ENCODE assay signal across 12 cellular contexts in the genomic region with DNA sequence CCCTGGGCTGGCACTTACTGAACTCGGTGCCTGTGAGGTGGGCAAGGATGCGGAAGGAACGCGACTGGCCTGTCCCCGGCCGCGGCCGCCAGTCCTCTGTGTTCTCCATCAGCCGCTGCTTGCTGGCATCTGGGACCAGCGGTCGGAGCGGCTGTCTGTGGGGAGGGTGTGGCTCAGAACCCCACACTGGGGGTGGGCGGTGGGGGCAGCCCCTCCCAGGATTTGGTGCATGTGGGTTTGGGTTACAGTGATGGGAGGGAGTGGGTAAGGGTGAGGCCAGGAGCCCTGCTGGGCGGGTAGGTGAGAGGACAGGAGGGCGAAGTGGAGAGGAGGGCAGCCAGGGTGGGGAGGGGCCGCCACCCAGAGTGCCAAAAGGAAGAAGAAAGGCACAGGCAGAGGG. TPM values are rescaled to one million over a fixed set of nuclear protein-coding genes. Genes with fewer than 3 reads are reported as not detected.
DNase-seq lines count a peak whose midpoint lies in the region; ATAC-seq and TF ChIP-seq lines count a peak whose summit lies in the region.
"Had no signal": no experiment of that assay in that cellular context is flagged by ENCODE, and none has a peak within 500 bp of the region (broad histone marks: within the 10 kb centered on the region; RNA-seq: fewer than 3 reads in every experiment).

No MANE protein-coding gene starts in this region.

- H3F3A ChIP-seq in neural progenitor cell (ENCODE audit: low read depth): peaks cover 36% of the 10 kb centered on the region

- H3K27ac Mint-ChIP-seq in chondrocyte (ENCODE audit: unreplicated experiment): peak overlapping the region; percentile 83
- no peak overlapping the region for H3K27ac Mint-ChIP-seq in neural progenitor cell
- H3K27ac Mint-ChIP-seq: activated naive CD8-positive, alpha-beta T cell had no signal

- H3K4me3 Mint-ChIP-seq in chondrocyte (ENCODE audit: unreplicated experiment): peak overlapping the region; percentile 50
- H3K4me3 Mint-ChIP-seq in neural progenitor cell: peak overlapping the region; percentile 23
- H3K4me3 Mint-ChIP-seq: activated naive CD8-positive, alpha-beta T cell; activated T-cell treated with anti-CD3 and anti-CD28 coated beads, Interleukin-2, amount 50 U/mL, for 4 hours had no signal

- H3K9me3 Mint-ChIP-seq in chondrocyte (ENCODE audit: low read depth) (no peaks in the 10 kb centered on the region), neural progenitor cell (no peaks in the 10 kb centered on the region)
- H3K9me3 Mint-ChIP-seq: activated T-cell treated with anti-CD3 and anti-CD28 coated beads, Interleukin-2, amount 50 U/mL, for 4 hours had no signal

- POLR2A ChIA-PET in A673 (lab: Charles Lee; ENCODE audit: low non-redundant PET): no interaction called here

- H3K4me1 ChIP-seq in A673 (ENCODE audit: insufficient read depth, low read length, poor library complexity, severe bottlenecking): peaks cover 48% of the 10 kb centered on the region
- peaks cover 20% of the 10 kb centered on the region for H3K4me1 ChIP-seq in HUES64 (ENCODE audit: insufficient read depth, low read length)
- peaks cover 21% of the 10 kb centered on the region for H3K4me1 ChIP-seq in neural progenitor cell
- no peaks in the 10 kb centered on the region for H3K4me1 ChIP-seq in effector memory CD4-positive, alpha-beta T cell (ENCODE audit: control insufficient read depth, insufficient read depth, low read length, poor library complexity, severe bottlenecking)
- H3K4me1 ChIP-seq in spleen: peaks cover 28 to 72% (median 53%) of the 10 kb centered on the region in 6 donors

- H3K9ac ChIP-seq in HUES64 (ENCODE audit: low read depth, low read length): no peak overlapping the region
- H3K9ac ChIP-seq in neural progenitor cell: no peak overlapping the region

- intact Hi-C loops in A673 (cut with micrococcal nuclease; ENCODE audit: unreplicated experiment) (no loop called here), spleen (cut with DNase I; ENCODE audit: low total_unique reads) (no loop called here)

- H3K36me3 ChIP-seq in A673 (ENCODE audit: insufficient read depth, low read length, poor library complexity, severe bottlenecking) (peaks cover 24% of the 10 kb centered on the region), HUES64 (ENCODE audit: insufficient read depth, low read length) (peaks cover 80% of the 10 kb centered on the region), neural progenitor cell (peaks cover 5% of the 10 kb centered on the region), spleen (peaks cover 0 to 71% (median 57%) of the 10 kb centered on the region in 6 donors)
- no peaks in the 10 kb centered on the region for H3K36me3 ChIP-seq in effector memory CD4-positive, alpha-beta T cell (ENCODE audit: control insufficient read depth, insufficient read depth, low read length)

- CTCF ChIA-PET in A673 (lab: Charles Lee): interaction anchor here (0.6 kb wide), 1 partner anchor 26 kb away, joined by 3 read pairs; the partner anchor contains the start of gene DDX41

- H3K79me2 ChIP-seq in neural progenitor cell (ENCODE audit: low read depth): peaks cover 26% of the 10 kb centered on the region

- H3K4me1 Mint-ChIP-seq in chondrocyte (ENCODE audit: low read depth): peaks cover 73% of the 10 kb centered on the region
- H3K4me1 Mint-ChIP-seq in neural progenitor cell: peaks cover 37% of the 10 kb centered on the region

- peaks cover 40% of the 10 kb centered on the region for H3K36me3 Mint-ChIP-seq in chondrocyte (ENCODE audit: low read depth)
- H3K36me3 Mint-ChIP-seq in neural progenitor cell: peaks cover 22% of the 10 kb centered on the region
- H3K36me3 Mint-ChIP-seq: activated naive CD8-positive, alpha-beta T cell had no signal

- no peaks in the 10 kb centered on the region for H3K27me3 ChIP-seq in A673 (replicated peaks; ENCODE audit: insufficient read depth, low read depth, low read length, poor library complexity)
- H3K27me3 ChIP-seq in HUES64 (ENCODE audit: insufficient read depth, low read length): no peaks in the 10 kb centered on the region
- H3K27me3 ChIP-seq in neural progenitor cell: no peaks in the 10 kb centered on the region
- no peaks in the 10 kb centered on the region for H3K27me3 ChIP-seq in effector memory CD4-positive, alpha-beta T cell (replicated peaks; ENCODE audit: control insufficient read depth, insufficient read depth, low read length, poor library complexity, severe bottlenecking)
- H3K27me3 ChIP-seq in spleen (replicated peaks in 1 of 7): no peaks in the 10 kb centered on the region

- ATAC-seq in HG03442 (IDR thresholded peaks at IDR 0.05; ENCODE audit: unreplicated experiment): no peak
- ATAC-seq: PC-3 had no signal

- no peak overlapping the region for H2AFZ ChIP-seq in neural progenitor cell (replicated peaks)

- H3K9me3 ChIP-seq in A673 (ENCODE audit: low read depth, low read length, poor library complexity, severe bottlenecking): no peaks in the 10 kb centered on the region
- H3K9me3 ChIP-seq in HUES64 (ENCODE audit: insufficient read depth, low read depth, low read length): no peaks in the 10 kb centered on the region
- H3K9me3 ChIP-seq in neural progenitor cell (ENCODE audit: low read depth): no peaks in the 10 kb centered on the region
- H3K9me3 ChIP-seq in effector memory CD4-positive, alpha-beta T cell (ENCODE audit: control insufficient read depth, low read length): no peaks in the 10 kb centered on the region
- no peaks in the 10 kb centered on the region for H3K9me3 ChIP-seq in spleen

- 92% methylated on average over 16 of the region's 16 CpGs for WGBS in HUES64
- 88 to 97% (median 95%) methylated on average over 8 to 16 of the region's 16 CpGs for whole genome bisulfite sequencing in spleen, 5 donors

- peak overlapping the region; percentile 7 for H3K4me2 ChIP-seq in neural progenitor cell

- peak overlapping the region; percentile 11 for H3K4me3 ChIP-seq in A673 (ENCODE audit: low read depth, low read length, poor library complexity, severe bottlenecking)
- H3K4me3 ChIP-seq in HUES64 (ENCODE audit: low read length): no peak overlapping the region
- no peak overlapping the region for H3K4me3 ChIP-seq in neural progenitor cell
- no peak overlapping the region for H3K4me3 ChIP-seq in effector memory CD4-positive, alpha-beta T cell (ENCODE audit: insufficient read depth, low read depth, low read length, poor library complexity, severe bottlenecking)
- no peak overlapping the region for H3K4me3 ChIP-seq in spleen

- no peak for TF ChIP-seq POLR2A in spleen (IDR thresholded peaks at IDR 0.05)

- peaks cover 78% of the 10 kb centered on the region for H4K20me1 ChIP-seq in neural progenitor cell (ENCODE audit: low read depth)

- H3K27ac ChIP-seq in A673 (ENCODE audit: low read depth, low read length, poor library complexity, severe bottlenecking) (peak overlapping the region; percentile 68), HUES64 (ENCODE audit: low read depth, low read length) (peak overlapping the region; percentile 67), neural progenitor cell (no peak overlapping the region), spleen (peak overlapping the region in 3 of 8 donors; percentile 20 to 91 (median 21))
- H3K27ac ChIP-seq in effector memory CD4-positive, alpha-beta T cell (ENCODE audit: insufficient read depth, low read length, poor library complexity, severe bottlenecking): no peak overlapping the region

- H3K27me3 Mint-ChIP-seq in chondrocyte (ENCODE audit: low read depth) (no peaks in the 10 kb centered on the region), neural progenitor cell (ENCODE audit: insufficient read depth, low read depth) (peaks cover 6% of the 10 kb centered on the region)
- H3K27me3 Mint-ChIP-seq: activated naive CD8-positive, alpha-beta T cell had no signal

- no TSS peak for BruUV-seq in A673 (replicated peaks; lab: Mats Ljungman, UMichigan)

- no peak for TF ChIP-seq CTCF in A673 (conservative IDR thresholded peaks at IDR 0.05; ENCODE audit: low read depth, low read length)
- TF ChIP-seq CTCF in chondrocyte (IDR thresholded peaks at IDR 0.05): no peak
- TF ChIP-seq CTCF in neural progenitor cell (IDR thresholded peaks at IDR 0.05): no peak
- TF ChIP-seq CTCF in spleen (IDR thresholded peaks at IDR 0.05 in 8 of 11, conservative IDR thresholded peaks at IDR 0.05 in 3 of 11): no peak

- DNase-seq in A673 (ENCODE audit: low spot score) (no peak), chondrocyte (ENCODE audit: low spot score) (no peak), neural progenitor cell (ENCODE audit: low spot score) (no peak), spleen (no peak)
- DNase-seq in stimulated activated CD4-positive, alpha-beta T cell treated with anti-CD3 and anti-CD28 coated beads, Interleukin-4, amount 100 ng/mL, for 24 hours: no peak
- DNase-seq in effector memory CD4-positive, alpha-beta T cell: no peak
- DNase-seq: activated T-cell treated with anti-CD3 and anti-CD28 coated beads, Interleukin-2, amount 50 U/mL, for 4 hours; stimulated activated naive CD4-positive, alpha-beta T cell treated with Interleukin-2 at 50 U/mL for 16 hours had no signal

RNA-seq across cellular contexts. Expression of gene PDLIM7, which starts 6.4 kb away (rescaled TPM):
- total RNA-seq in A673 (2021): 116 and 132 TPM in 2 replicates
- polyA plus RNA-seq in HUES64 (2013, experiment 1 of 2): 118 TPM
- polyA plus RNA-seq in HUES64 (2013, experiment 2 of 2): 108 TPM
- total RNA-seq in chondrocyte: 563 to 633 TPM (median 613 TPM) in 3 replicates
- total RNA-seq in neural progenitor cell (ENCODE audit: low replicate concordance): 38.7 and 208 TPM in 2 replicates
- 100 to 1,000 TPM in 3 of 7 donors, 10 to 100 TPM in 4; 44.8 to 220 (median 86.4) TPM for total RNA-seq in spleen
- 100 to 1,000 TPM in 1 of 3 donors, 10 to 100 TPM in 2; 42.5 to 125 (median 59.2) TPM for polyA plus RNA-seq in spleen

RNA-seq across cellular contexts. Expression of gene DBN1, which starts 17.6 kb away (rescaled TPM):
- 271 and 286 TPM in 2 replicates for total RNA-seq in A673 (2021)
- 252 TPM for polyA plus RNA-seq in HUES64 (2013, experiment 1 of 2)
- polyA plus RNA-seq in HUES64 (2013, experiment 2 of 2): 228 TPM
- total RNA-seq in chondrocyte: 207 to 277 TPM (median 274 TPM) in 3 replicates
- 113 and 338 TPM in 2 replicates for total RNA-seq in neural progenitor cell (ENCODE audit: low replicate concordance)
- total RNA-seq in spleen: 10 to 100 TPM; 13.0 to 26.5 (median 17.6) TPM
- polyA plus RNA-seq in spleen: 10 to 100 TPM in 1 of 3 donors, 1 to 10 TPM in 2; 6.8 to 16.3 (median 7.6) TPM

RNA-seq across cellular contexts. Expression of gene DOK3, which starts 18.6 kb away (rescaled TPM):
- total RNA-seq in A673 (2021) (13.1 and 15.0 TPM in 2 replicates), chondrocyte (4.7 to 7.7 TPM (median 7.5 TPM) in 3 replicates), neural progenitor cell (ENCODE audit: low replicate concordance) (0.54 and 0.93 TPM in 2 replicates), spleen (100 to 1,000 TPM; 111 to 231 (median 149) TPM)
- polyA plus RNA-seq in HUES64 (2013, experiment 1 of 2): 6.6 TPM
- polyA plus RNA-seq in HUES64 (2013, experiment 2 of 2): 3.0 TPM
- polyA plus RNA-seq in spleen: 100 to 1,000 TPM in 1 of 3 donors, 10 to 100 TPM in 2; 69.9 to 144 (median 98.4) TPM

RNA-seq across cellular contexts. Expression of gene DDX41, which starts 25.8 kb away (rescaled TPM):
- 82.3 and 87.7 TPM in 2 replicates for total RNA-seq in A673 (2021)
- 72.2 TPM for polyA plus RNA-seq in HUES64 (2013, experiment 1 of 2)
- 64.1 TPM for polyA plus RNA-seq in HUES64 (2013, experiment 2 of 2)
- total RNA-seq in chondrocyte: 77.2 to 79.0 TPM (median 78.6 TPM) in 3 replicates
- total RNA-seq in neural progenitor cell (ENCODE audit: low replicate concordance): 60.7 and 118 TPM in 2 replicates
- 100 to 1,000 TPM in 2 of 7 donors, 10 to 100 TPM in 5; 68.9 to 126 (median 91.8) TPM for total RNA-seq in spleen
- 10 to 100 TPM; 68.9 to 99.4 (median 92.9) TPM for polyA plus RNA-seq in spleen

RNA-seq across cellular contexts. Expression of gene PRR7, which starts 44.4 kb away (rescaled TPM):
- total RNA-seq in A673 (2021) (3.0 and 5.3 TPM in 2 replicates), chondrocyte (4.8 to 5.5 TPM (median 5.3 TPM) in 3 replicates), neural progenitor cell (ENCODE audit: low replicate concordance) (4.5 and 31.7 TPM in 2 replicates), spleen (1 to 10 TPM in 6 of 7 donors, not detected in 1; 2.6 to 5.3 (median 4.7) TPM)
- 5.5 TPM for polyA plus RNA-seq in HUES64 (2013, experiment 1 of 2)
- polyA plus RNA-seq in HUES64 (2013, experiment 2 of 2): 7.7 TPM
- 1 to 10 TPM; 1.7 to 5.7 (median 3.9) TPM for polyA plus RNA-seq in spleen

Comparison
In these comparisons a context has a peak if more than half of its experiments do, and no peak if none do; other contexts are left out.
1. H3K27ac ChIP-seq: peak in A673 (single experiment) and HUES64 (single experiment); none in neural progenitor cell (single experiment) and effector memory CD4-positive, alpha-beta T cell (single experiment).